ENCODE assay signal across 16 cellular contexts in genomic region chr11:111455291-111456085, GRCh38. TPM values are rescaled to one million over a fixed set of nuclear protein-coding genes. Genes with fewer than 3 reads are reported as not detected.
DNase-seq lines count a peak whose midpoint lies in the region; ATAC-seq and TF ChIP-seq lines count a peak whose summit lies in the region.
"Had no signal": no experiment of that assay in that cellular context is flagged by ENCODE, and none has a peak within 500 bp of the region (broad histone marks: within the 10 kb centered on the region; RNA-seq: fewer than 3 reads in every experiment).

No MANE protein-coding gene starts in this region.

- TF ChIP-seq CTCF in OCI-LY7 (conservative IDR thresholded peaks at IDR 0.05; ENCODE audit: low read length) (no peak), hepatocyte (IDR thresholded peaks at IDR 0.05; ENCODE audit: poor library complexity) (no peak), sigmoid colon (IDR thresholded peaks at IDR 0.05) (no peak)

- H2AFZ ChIP-seq in OCI-LY7 (ENCODE audit: low read length) (no peak overlapping the region), hepatocyte (no peak overlapping the region)

- peak; percentile 47 for DNase-seq in activated CD8-positive, alpha-beta memory T cell treated with anti-CD3 and anti-CD28 coated beads, Interleukin-2, amount 50 U/mL, for 48 hours
- DNase-seq in activated CD8-positive, alpha-beta memory T cell treated with anti-CD3 and anti-CD28 coated beads, Interleukin-2, amount 50 U/mL, for 4 hours = no peak
- no peak for DNase-seq in OCI-LY7 (ENCODE audit: low spot score)
- DNase-seq in hepatocyte (ENCODE audit: low spot score) = no peak
- DNase-seq in substantia nigra (lab: John Stamatoyannopoulos, UW) = peak in 2 of 49 donors; percentile 49 to 71
- no peak for DNase-seq in stimulated activated naive CD8-positive, alpha-beta T cell treated with anti-CD3 and anti-CD28 coated beads, Interleukin-15, Interleukin-2, amounts not matched to agents 100 U/mL and 50 U/mL, for 24 hours
- no peak for DNase-seq in sigmoid colon
- DNase-seq: activated gamma-delta T cell, aorta had no signal

- no peak overlapping the region for H3K27ac ChIP-seq in OCI-LY7 (ENCODE audit: low read depth, low read length, poor library complexity, severe bottlenecking)
- no peak overlapping the region for H3K27ac ChIP-seq in hepatocyte
- peak overlapping the region; percentile 52 for H3K27ac ChIP-seq in substantia nigra (ENCODE audit: low read depth, low read length, poor library complexity, severe bottlenecking)
- H3K27ac ChIP-seq in sigmoid colon = no peak overlapping the region
- H3K27ac ChIP-seq: colonic mucosa, skin epidermis, upper lobe of left lung had no signal

- POLR2A ChIA-PET in OCI-LY7 (lab: Charles Lee) = interaction anchor here (0.6 to 1.2 kb wide), 3 partner anchors 10 to 213 kb away, joined by 3 read pairs; no protein-coding TSS in a partner anchor

- H3K4me2 ChIP-seq in OCI-LY7 (ENCODE audit: low read length) (peak overlapping the region; percentile 21; the same call in 1 of the 2 replicates), hepatocyte (peak overlapping the region; percentile 50)

- WGBS in hepatocyte (ENCODE audit: low lambda C conversion rate, missing lambda C conversion rate) = 87% methylated on average over 20 of the region's 21 CpGs
- 73 to 80% methylated on average over 21 of the region's 21 CpGs for WGBS in sigmoid colon, 2 donors

- H3K4me3 ChIP-seq in OCI-LY7 (ENCODE audit: low read depth, low read length, poor library complexity, severe bottlenecking) = no peak overlapping the region
- H3K4me3 ChIP-seq in hepatocyte = no peak overlapping the region
- no peak overlapping the region for H3K4me3 ChIP-seq in sigmoid colon
- H3K4me3 ChIP-seq: colonic mucosa, skin epidermis, upper lobe of left lung had no signal

- no peak for TF ChIP-seq EP300 in sigmoid colon (IDR thresholded peaks at IDR 0.05)

- no peaks in the 10 kb centered on the region for H4K20me1 ChIP-seq in OCI-LY7 (ENCODE audit: insufficient read depth, low read length)
- H4K20me1 ChIP-seq in hepatocyte (ENCODE audit: insufficient read depth, poor library complexity, severe bottlenecking) = no peaks in the 10 kb centered on the region

- no peak for ATAC-seq in stimulated activated naive CD8-positive, alpha-beta T cell treated with anti-CD3 and anti-CD28 coated beads, Interleukin-15, Interleukin-2, amounts not matched to agents 100 U/mL and 50 U/mL, for 24 hours
- ATAC-seq in HG03025 (IDR thresholded peaks at IDR 0.05; ENCODE audit: low FRiP score, unreplicated experiment) = no peak

- H3K4me1 ChIP-seq in OCI-LY7 (ENCODE audit: insufficient read depth, low read length, poor library complexity, severe bottlenecking) (peaks cover 3% of the 10 kb centered on the region), hepatocyte (ENCODE audit: insufficient read depth) (no peaks in the 10 kb centered on the region), sigmoid colon (peaks cover 0 to 2% (median 0%) of the 10 kb centered on the region in 4 donors)
- H3K4me1 ChIP-seq: colonic mucosa, upper lobe of left lung had no signal

- H3K79me2 ChIP-seq in OCI-LY7 (ENCODE audit: insufficient read depth, low read depth, low read length) (no peaks in the 10 kb centered on the region), hepatocyte (no peaks in the 10 kb centered on the region)

- H3K9me3 ChIP-seq in OCI-LY7 (ENCODE audit: low read length) (no peaks in the 10 kb centered on the region), hepatocyte (ENCODE audit: low read depth) (no peaks in the 10 kb centered on the region), sigmoid colon (no peaks in the 10 kb centered on the region)
- H3K9me3 ChIP-seq: colonic mucosa, upper lobe of left lung had no signal

- CTCF ChIA-PET in OCI-LY7 (lab: Charles Lee; ENCODE audit: unreplicated experiment) = interaction anchor here (2.1 kb wide), 1 partner anchor 8 kb away, joined by 9 read pairs; no protein-coding TSS in a partner anchor

- TF ChIP-seq POLR2A in sigmoid colon (IDR thresholded peaks at IDR 0.05) = no peak

- intact Hi-C loops in OCI-LY7 (cut with micrococcal nuclease; ENCODE audit: unreplicated experiment) (loop anchor here (2.0 to 10.0 kb wide), 3 partner anchors 99 to 385 kb away; no protein-coding TSS in a partner anchor), sigmoid colon (cut with DNase I) (no loop called here)

- H3K27me3 ChIP-seq in hepatocyte (peaks cover 5% of the 10 kb centered on the region), sigmoid colon (no peaks in the 10 kb centered on the region)
- H3K27me3 ChIP-seq: colonic mucosa, upper lobe of left lung had no signal

- no peaks in the 10 kb centered on the region for H3K9me2 ChIP-seq in OCI-LY7 (ENCODE audit: insufficient read depth, low read length)
- no peaks in the 10 kb centered on the region for H3K9me2 ChIP-seq in hepatocyte (replicated peaks; ENCODE audit: insufficient read depth)

- H3K36me3 ChIP-seq in OCI-LY7 (ENCODE audit: insufficient read depth, low read length) = no peaks in the 10 kb centered on the region
- no peaks in the 10 kb centered on the region for H3K36me3 ChIP-seq in hepatocyte (replicated peaks; ENCODE audit: insufficient read depth, low read depth)
- no peaks in the 10 kb centered on the region for H3K36me3 ChIP-seq in sigmoid colon
- H3K36me3 ChIP-seq: colonic mucosa, upper lobe of left lung had no signal

- no TSS peak for BruUV-seq in OCI-LY7 (replicated peaks; lab: Mats Ljungman, UMichigan)

RNA-seq across cellular contexts. Expression of gene BTG4, which starts 56.7 kb away (rescaled TPM):
- not detected in 2 replicates for total RNA-seq in OCI-LY7 (2014; rRNA removed; shearing (Covaris generic))
- total RNA-seq in OCI-LY7 (2022) (not detected in 2 replicates), hepatocyte (not detected in 2 replicates), sigmoid colon (not detected)
- polyA plus RNA-seq in hepatocyte (not detected in 2 replicates), sigmoid colon (not detected)
- total RNA-seq: aorta; CD4-positive, alpha-beta T cell; colonic mucosa; Daoy had no signal
- polyA plus RNA-seq: aorta, esophagus had no signal

RNA-seq across cellular contexts. Expression of gene HOATZ, which starts 59.1 kb away (rescaled TPM):
- not detected in 2 replicates for total RNA-seq in OCI-LY7 (2014; rRNA removed; shearing (Covaris generic))
- not detected in 2 replicates for total RNA-seq in OCI-LY7 (2022)
- total RNA-seq in hepatocyte = not detected in 2 replicates
- polyA plus RNA-seq in hepatocyte = not detected in 2 replicates
- not detected for total RNA-seq in sigmoid colon
- not detected for polyA plus RNA-seq in sigmoid colon
- total RNA-seq: aorta; CD4-positive, alpha-beta T cell; colonic mucosa; Daoy had no signal
- polyA plus RNA-seq: aorta, esophagus had no signal
